Comparison of ENCODE assay signal across 11 cellular contexts in the genomic region with DNA sequence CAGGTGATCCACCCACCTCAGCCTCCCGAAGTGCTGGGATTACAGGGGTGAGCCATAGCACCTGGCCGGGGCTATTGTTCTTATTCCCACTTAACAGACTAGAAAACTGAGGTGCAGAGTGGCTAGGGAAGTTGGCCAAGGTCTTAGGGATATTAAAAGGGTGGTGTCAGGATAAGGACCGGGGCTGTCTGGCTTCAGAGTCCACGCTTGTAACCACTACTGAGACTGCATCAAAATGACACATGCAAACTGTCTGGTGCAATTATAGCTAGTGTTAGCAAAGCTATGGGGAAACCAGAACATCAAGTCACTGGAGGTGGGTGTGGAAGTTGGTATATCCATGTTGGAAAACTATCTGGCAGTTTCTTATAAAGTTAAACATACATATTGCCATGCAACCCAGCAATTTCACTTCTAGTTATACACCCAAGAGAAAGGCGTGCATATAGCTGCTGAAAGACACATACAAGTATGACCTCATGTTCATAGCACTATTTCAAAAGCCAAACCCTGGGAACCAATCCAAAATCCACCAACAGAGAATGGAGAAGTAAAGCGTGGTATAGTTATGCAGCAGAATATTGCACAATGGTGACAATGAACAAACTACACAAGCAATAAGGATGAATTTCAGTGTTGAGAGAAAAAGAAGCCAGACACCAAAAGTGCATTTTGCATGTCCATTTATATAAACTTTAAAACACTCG. TPM values are rescaled to one million over a fixed set of nuclear protein-coding genes. Genes with fewer than 3 reads are reported as not detected.
DNase-seq lines count a peak whose midpoint lies in the region; ATAC-seq, FAIRE-seq and TF ChIP-seq lines count a peak whose summit lies in the region.
"Had no signal": no experiment of that assay in that cellular context is flagged by ENCODE, and none has a peak within 500 bp of the region (broad histone marks: within the 10 kb centered on the region; RNA-seq: fewer than 3 reads in every experiment).

No MANE protein-coding gene starts in this region.

- FAIRE-seq in A549 (lab: Jason Lieb, UNC): peak; percentile 28

- peak overlapping the region; percentile 82 to 83 for H3K27ac ChIP-seq in A549
- H3K27ac ChIP-seq in smooth muscle cell (ENCODE audit: low read depth): no peak overlapping the region

- H2AFZ ChIP-seq in smooth muscle cell (ENCODE audit: low read depth): no peak overlapping the region

- H3K79me2 ChIP-seq in smooth muscle cell (ENCODE audit: low read depth): no peaks in the 10 kb centered on the region

- H3K4me2 ChIP-seq in A549 (peak overlapping the region; percentile 77), smooth muscle cell (no peak overlapping the region)

- no peak for TF ChIP-seq POLR2A in A549 (IDR thresholded peaks at IDR 0.05; ENCODE audit: low read length)

- TF ChIP-seq RAD21 in A549 (conservative IDR thresholded peaks at IDR 0.05 in 1 of 2, IDR thresholded peaks at IDR 0.05 in 1 of 2): no peak; a peak in 1 of 5 replicates

- TF ChIP-seq EP300 in A549 (IDR thresholded peaks at IDR 0.05): peak in 1 of 2 experiments; percentile 46; a peak in 1 of 5 replicates

- H3K9me3 ChIP-seq in A549: peaks cover 13% of the 10 kb centered on the region; the same call in 2 of the 3 replicates
- H3K9me3 ChIP-seq in smooth muscle cell (replicated peaks; ENCODE audit: low read depth): no peaks in the 10 kb centered on the region

- no peak overlapping the region for H3K9ac ChIP-seq in smooth muscle cell (ENCODE audit: low read depth)

- CTCF ChIA-PET in A549 (lab: Yijun Ruan, JAX): interaction anchor here (0.9 to 4.0 kb wide), 9 partner anchors 10 to 171 kb away, joined by 3 to 23 read pairs (median 3); no protein-coding TSS in a partner anchor

- ATAC-seq in A549 (peak; percentile 45 to 52; a peak in 5 of 6 replicates), left lobe of liver (peak; percentile 88), HG02870 (IDR thresholded peaks at IDR 0.05; ENCODE audit: unreplicated experiment) (no peak)

- TF ChIP-seq CTCF in A549 (IDR thresholded peaks at IDR 0.05): no peak
- TF ChIP-seq CTCF in smooth muscle cell (IDR thresholded peaks at IDR 0.05; ENCODE audit: borderline replicate concordance, insufficient read depth, poor library complexity, severe bottlenecking): no peak
- no peak for TF ChIP-seq CTCF in GM10266 (IDR thresholded peaks at IDR 0.05; ENCODE audit: control insufficient read depth, insufficient read depth, low read depth, missing control alignments)

- DNase-seq in A549 (ENCODE audit: low read depth in 1 of 2, low spot score in 1 of 2): peak in 1 of 2 experiments; percentile 78
- peak; percentile 31 for DNase-seq in KG1 (lab: John Stamatoyannopoulos, UW)
- DNase-seq in amniotic stem cell (lab: John Stamatoyannopoulos, UW): peak; percentile 89
- no peak for DNase-seq in left lobe of liver (ENCODE audit: low spot score)
- DNase-seq in T-helper 2 cell: no peak
- no peak for DNase-seq in smooth muscle cell (lab: John Stamatoyannopoulos, UW; ENCODE audit: unreplicated experiment)
- no peak for DNase-seq in GM10266 (ENCODE audit: extremely low spot score)
- DNase-seq: activated gamma-delta T cell; CD4-positive, CD25-positive, alpha-beta regulatory T cell; NCI-H526 treated with DMSO at 0.1 percent for 48 hours had no signal

- H4K20me1 ChIP-seq in smooth muscle cell (ENCODE audit: low read depth): no peaks in the 10 kb centered on the region

- H3K4me1 ChIP-seq in A549 (peaks cover 55% of the 10 kb centered on the region), smooth muscle cell (ENCODE audit: low read depth) (no peaks in the 10 kb centered on the region)

- 21% methylated on average over 7 of the region's 7 CpGs for WGBS in A549 (ENCODE audit: missing lambda C conversion rate)
- 54% methylated on average over 7 of the region's 7 CpGs for WGBS in smooth muscle cell (ENCODE audit: low lambda C conversion rate)

- H3K4me3 ChIP-seq in A549 (no peak overlapping the region), smooth muscle cell (no peak overlapping the region)

- POLR2A ChIA-PET in A549 (lab: Yijun Ruan, JAX): no interaction called here

- no peaks in the 10 kb centered on the region for H3K36me3 ChIP-seq in smooth muscle cell (ENCODE audit: low read depth)

- no peaks in the 10 kb centered on the region for H3K27me3 ChIP-seq in smooth muscle cell (ENCODE audit: low read depth)

- H3F3A ChIP-seq in smooth muscle cell (ENCODE audit: low read depth): peaks cover 13% of the 10 kb centered on the region

TF ChIP-seq in A549, 52 proteins besides CTCF, POLR2A, EP300 and RAD21:
- TF ChIP-seq CEBPB (IDR thresholded peaks at IDR 0.05) (peak; percentile 95 to 96), TFCP2L1 (CRISPR knock-in tag; IDR thresholded peaks at IDR 0.05) (no peak), ZSCAN20 (CRISPR knock-in tag; IDR thresholded peaks at IDR 0.05) (no peak), SREBF2 (IDR thresholded peaks at IDR 0.05) (no peak), TP53 (CRISPR knock-in tag; IDR thresholded peaks at IDR 0.05) (no peak), FOSB (CRISPR knock-in tag; IDR thresholded peaks at IDR 0.05) (no peak), JUNB (IDR thresholded peaks at IDR 0.05) (peak; percentile 69; the same call in 1 of the 2 replicates), ZC3H11A (IDR thresholded peaks at IDR 0.05) (no peak), RCOR1 (IDR thresholded peaks at IDR 0.05; ENCODE audit: low read depth, low read length) (no peak), RFX5 (IDR thresholded peaks at IDR 0.05) (no peak), EHF (CRISPR knock-in tag; IDR thresholded peaks at IDR 0.05) (no peak), CBX2 (IDR thresholded peaks at IDR 0.05; ENCODE audit: borderline replicate concordance, low read depth) (no peak), FOSL2 (IDR thresholded peaks at IDR 0.05) (no peak), FOSL2 (CRISPR knock-in tag; IDR thresholded peaks at IDR 0.05) (peak; percentile 44; the same call in 1 of the 2 replicates), JUN (IDR thresholded peaks at IDR 0.05) (peak; percentile 26 to 55; a peak in 1 of 5 replicates), GATA3 (IDR thresholded peaks at IDR 0.05; ENCODE audit: borderline replicate concordance) (peak; percentile 15; the same call in 1 of the 2 replicates), HEYL (CRISPR knock-in tag; IDR thresholded peaks at IDR 0.05) (no peak), CBX8 (IDR thresholded peaks at IDR 0.05) (no peak), MAFK (IDR thresholded peaks at IDR 0.05; ENCODE audit: partially characterized antibody) (no peak), EHMT2 (IDR thresholded peaks at IDR 0.05; ENCODE audit: low read depth) (no peak), KDM1A (IDR thresholded peaks at IDR 0.05; ENCODE audit: low read depth) (no peak)
- TF ChIP-seq, protein P1, sequence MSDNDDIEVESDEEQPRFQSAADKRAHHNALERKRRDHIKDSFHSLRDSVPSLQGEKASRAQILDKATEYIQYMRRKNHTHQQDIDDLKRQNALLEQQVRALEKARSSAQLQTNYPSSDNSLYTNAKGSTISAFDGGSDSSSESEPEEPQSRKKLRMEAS (IDR thresholded peaks at IDR 0.05): 0 out of 2 replicates have a peak, but pooled peaks have one; percentile 27
- TF ChIP-seq, protein P2, sequence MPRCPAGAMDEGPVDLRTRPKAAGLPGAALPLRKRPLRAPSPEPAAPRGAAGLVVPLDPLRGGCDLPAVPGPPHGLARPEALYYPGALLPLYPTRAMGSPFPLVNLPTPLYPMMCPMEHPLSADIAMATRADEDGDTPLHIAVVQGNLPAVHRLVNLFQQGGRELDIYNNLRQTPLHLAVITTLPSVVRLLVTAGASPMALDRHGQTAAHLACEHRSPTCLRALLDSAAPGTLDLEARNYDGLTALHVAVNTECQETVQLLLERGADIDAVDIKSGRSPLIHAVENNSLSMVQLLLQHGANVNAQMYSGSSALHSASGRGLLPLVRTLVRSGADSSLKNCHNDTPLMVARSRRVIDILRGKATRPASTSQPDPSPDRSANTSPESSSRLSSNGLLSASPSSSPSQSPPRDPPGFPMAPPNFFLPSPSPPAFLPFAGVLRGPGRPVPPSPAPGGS (IDR thresholded peaks at IDR 0.05): no peak
- TF ChIP-seq, protein P3, sequence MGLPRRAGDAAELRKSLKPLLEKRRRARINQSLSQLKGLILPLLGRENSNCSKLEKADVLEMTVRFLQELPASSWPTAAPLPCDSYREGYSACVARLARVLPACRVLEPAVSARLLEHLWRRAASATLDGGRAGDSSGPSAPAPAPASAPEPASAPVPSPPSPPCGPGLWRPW (IDR thresholded peaks at IDR 0.05): peak; percentile 65; the same call in 1 of the 2 replicates
- TF ChIP-seq, protein P4, sequence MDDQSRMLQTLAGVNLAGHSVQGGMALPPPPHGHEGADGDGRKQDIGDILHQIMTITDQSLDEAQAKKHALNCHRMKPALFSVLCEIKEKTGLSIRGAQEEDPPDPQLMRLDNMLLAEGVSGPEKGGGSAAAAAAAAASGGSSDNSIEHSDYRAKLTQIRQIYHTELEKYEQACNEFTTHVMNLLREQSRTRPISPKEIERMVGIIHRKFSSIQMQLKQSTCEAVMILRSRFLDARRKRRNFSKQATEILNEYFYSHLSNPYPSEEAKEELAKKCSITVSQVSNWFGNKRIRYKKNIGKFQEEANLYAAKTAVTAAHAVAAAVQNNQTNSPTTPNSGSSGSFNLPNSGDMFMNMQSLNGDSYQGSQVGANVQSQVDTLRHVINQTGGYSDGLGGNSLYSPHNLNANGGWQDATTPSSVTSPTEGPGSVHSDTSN (IDR thresholded peaks at IDR 0.05): no peak
- TF ChIP-seq, protein P5, sequence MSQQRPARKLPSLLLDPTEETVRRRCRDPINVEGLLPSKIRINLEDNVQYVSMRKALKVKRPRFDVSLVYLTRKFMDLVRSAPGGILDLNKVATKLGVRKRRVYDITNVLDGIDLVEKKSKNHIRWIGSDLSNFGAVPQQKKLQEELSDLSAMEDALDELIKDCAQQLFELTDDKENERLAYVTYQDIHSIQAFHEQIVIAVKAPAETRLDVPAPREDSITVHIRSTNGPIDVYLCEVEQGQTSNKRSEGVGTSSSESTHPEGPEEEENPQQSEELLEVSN (IDR thresholded peaks at IDR 0.05; ENCODE audit: borderline replicate concordance, low read depth): no peak

RNA-seq across cellular contexts. Expression of a gene that starts 33.9 kb away (rescaled TPM):
- polyA plus RNA-seq in A549 (2011; rRNA removed) (14.2 and 16.0 TPM in 2 replicates), A549 (2017; fragmentation: RNase III; extraction: RNeasy Plus Mini Kit Qiagen cat#74134 plus additional on column Dnase treatment) (22.1 to 25.9 TPM (median 24.3 TPM) in 3 replicates), smooth muscle cell (1.5 and 1.9 TPM in 2 replicates)
- 20.3 and 22.7 TPM in 2 replicates for polyA plus RNA-seq in A549 (2012; cell fraction: cytosol; rRNA removed)
- polyA plus RNA-seq in A549 (2012; cell fraction: nucleus; rRNA removed): 60.4 and 64.3 TPM in 2 replicates
- polyA minus RNA-seq in A549 (2011; rRNA and poly(A)+ RNA removed): 8.3 and 12.0 TPM in 2 replicates
- total RNA-seq in left lobe of liver (10.3 TPM), smooth muscle cell (0.58 and 1.5 TPM in 2 replicates)

Comparison
In these comparisons a context has a peak if more than half of its experiments do, and no peak if none do; other contexts are left out.
1. DNase-seq: peak in KG1 (single experiment) and amniotic stem cell (single experiment); none in left lobe of liver (single experiment), T-helper 2 cell (0 of 5), smooth muscle cell (single experiment) and GM10266 (single experiment).